ENCODE assay signal across 7 cellular contexts in genomic region chr10:80475641-80476040, GRCh38. TPM values are rescaled to one million over a fixed set of nuclear protein-coding genes. Genes with fewer than 3 reads are reported as not detected.
DNase-seq lines count a peak whose midpoint lies in the region; ATAC-seq, FAIRE-seq and TF ChIP-seq lines count a peak whose summit lies in the region.
"Not testable (repeated sequence)": the region's sequence is repeated elsewhere in the genome, so short reads cannot be mapped to it uniquely, and the experiment has no call there.

No MANE protein-coding gene starts in this region.

- not testable (repeated sequence) for H3K9ac ChIP-seq in astrocyte (ENCODE audit: low read length)

- H4K20me1 ChIP-seq in astrocyte (ENCODE audit: insufficient read depth, low read length) = peaks cover 55% of the 10 kb centered on the region

- not testable (repeated sequence) for ATAC-seq in CD8-positive, alpha-beta T cell; activated T-helper 17 cell treated with anti-CD3 and anti-CD28 coated beads, Interleukin-2, amount 50 U/mL, for 72 hours (replicated peaks); natural killer cell treated with Interleukin-12 subunit alpha and Interleukin-12 subunit beta and Interleukin-15 and Interleukin-18, amount 100 ng/mL, for 72 hours

- H3K79me2 ChIP-seq in astrocyte (ENCODE audit: insufficient read depth, low read length) = peaks cover 79% of the 10 kb centered on the region

- POLR2A ChIA-PET in CD8-positive, alpha-beta T cell (lab: Charles Lee) = interaction anchor here (1.3 kb wide), 1 partner anchor 11 kb away, joined by 7 read pairs; no protein-coding TSS in a partner anchor

- H3K27me3 ChIP-seq in CD8-positive, alpha-beta T cell (ENCODE audit: insufficient read depth, low read length); astrocyte (ENCODE audit: insufficient read depth, low read length); left ventricle myocardium inferior (ENCODE audit: low read depth): not testable (repeated sequence)

- peaks cover 69% of the 10 kb centered on the region for H3K36me3 Mint-ChIP-seq in CD8-positive, alpha-beta T cell
- peaks cover 58% of the 10 kb centered on the region for H3K36me3 Mint-ChIP-seq in activated CD4-positive, alpha-beta T cell treated with anti-CD3 and anti-CD28 coated beads, Interleukin-2, amount 10 ng/mL, durations not matched to agents 24 days and 14 days (ENCODE audit: low read depth)
- peaks cover 74% of the 10 kb centered on the region for H3K36me3 Mint-ChIP-seq in activated T-helper 17 cell treated with anti-CD3 and anti-CD28 coated beads, Interleukin-2, amount 50 U/mL, for 72 hours (ENCODE audit: low read depth)
- peaks cover 11% of the 10 kb centered on the region for H3K36me3 Mint-ChIP-seq in astrocyte (ENCODE audit: low read depth, unreplicated experiment)
- not testable (repeated sequence) for H3K36me3 Mint-ChIP-seq in natural killer cell treated with Interleukin-12 subunit alpha and Interleukin-12 subunit beta and Interleukin-15 and Interleukin-18, amount 100 ng/mL, for 72 hours
- H3K36me3 Mint-ChIP-seq in stimulated activated naive CD8-positive, alpha-beta T cell treated with anti-CD3 and anti-CD28 coated beads, Interleukin-15, Interleukin-2, amounts not matched to agents 100 ng/mL and 50 ng/mL, for 24 hours (ENCODE audit: low read depth) = peaks cover 38% of the 10 kb centered on the region

- H3K4me3 Mint-ChIP-seq in CD8-positive, alpha-beta T cell; activated CD4-positive, alpha-beta T cell treated with anti-CD3 and anti-CD28 coated beads, Interleukin-2, amount 10 ng/mL, durations not matched to agents 24 days and 14 days; activated T-helper 17 cell treated with anti-CD3 and anti-CD28 coated beads, Interleukin-2, amount 50 U/mL, for 72 hours; astrocyte (ENCODE audit: unreplicated experiment); natural killer cell treated with Interleukin-12 subunit alpha and Interleukin-12 subunit beta and Interleukin-15 and Interleukin-18, amount 100 ng/mL, for 72 hours: not testable (repeated sequence)
- H3K4me3 Mint-ChIP-seq in stimulated activated naive CD8-positive, alpha-beta T cell treated with anti-CD3 and anti-CD28 coated beads, Interleukin-15, Interleukin-2, amounts not matched to agents 100 ng/mL and 50 ng/mL, for 24 hours = peak overlapping the region; percentile 35

- peaks cover 83% of the 10 kb centered on the region for H3K4me1 Mint-ChIP-seq in CD8-positive, alpha-beta T cell (ENCODE audit: low read depth)
- H3K4me1 Mint-ChIP-seq in activated CD4-positive, alpha-beta T cell treated with anti-CD3 and anti-CD28 coated beads, Interleukin-2, amount 10 ng/mL, durations not matched to agents 24 days and 14 days = peaks cover 65% of the 10 kb centered on the region
- H3K4me1 Mint-ChIP-seq in activated T-helper 17 cell treated with anti-CD3 and anti-CD28 coated beads, Interleukin-2, amount 50 U/mL, for 72 hours = peaks cover 57% of the 10 kb centered on the region
- peaks cover 61% of the 10 kb centered on the region for H3K4me1 Mint-ChIP-seq in astrocyte (ENCODE audit: low read depth, unreplicated experiment)
- H3K4me1 Mint-ChIP-seq in natural killer cell treated with Interleukin-12 subunit alpha and Interleukin-12 subunit beta and Interleukin-15 and Interleukin-18, amount 100 ng/mL, for 72 hours (ENCODE audit: low read depth in 2 of 2) = peaks cover 59 to 64% of the 10 kb centered on the region in 2 donors
- peaks cover 86% of the 10 kb centered on the region for H3K4me1 Mint-ChIP-seq in stimulated activated naive CD8-positive, alpha-beta T cell treated with anti-CD3 and anti-CD28 coated beads, Interleukin-15, Interleukin-2, amounts not matched to agents 100 ng/mL and 50 ng/mL, for 24 hours (ENCODE audit: low read depth)

- peaks cover 67% of the 10 kb centered on the region for H3K4me1 ChIP-seq in CD8-positive, alpha-beta T cell (ENCODE audit: insufficient read depth, low read length)
- H3K4me1 ChIP-seq in astrocyte (ENCODE audit: insufficient read depth, low read length) (peaks cover 40% of the 10 kb centered on the region), left ventricle myocardium inferior (peaks cover 77% of the 10 kb centered on the region)

- not testable (repeated sequence) for H3K27me3 Mint-ChIP-seq in CD8-positive, alpha-beta T cell (ENCODE audit: low read depth); activated CD4-positive, alpha-beta T cell treated with anti-CD3 and anti-CD28 coated beads, Interleukin-2, amount 10 ng/mL, durations not matched to agents 24 days and 14 days; activated T-helper 17 cell treated with anti-CD3 and anti-CD28 coated beads, Interleukin-2, amount 50 U/mL, for 72 hours; astrocyte (ENCODE audit: low read depth, unreplicated experiment); natural killer cell treated with Interleukin-12 subunit alpha and Interleukin-12 subunit beta and Interleukin-15 and Interleukin-18, amount 100 ng/mL, for 72 hours; stimulated activated naive CD8-positive, alpha-beta T cell treated with anti-CD3 and anti-CD28 coated beads, Interleukin-15, Interleukin-2, amounts not matched to agents 100 ng/mL and 50 ng/mL, for 24 hours

- DNase-seq in CD8-positive, alpha-beta T cell; activated CD4-positive, alpha-beta T cell treated with anti-CD3 and anti-CD28 coated beads, Interleukin-2, amount 10 ng/mL, durations not matched to agents 24 days and 14 days; astrocyte (ENCODE audit: low read depth); left ventricle myocardium inferior; natural killer cell treated with Interleukin-12 subunit alpha and Interleukin-12 subunit beta and Interleukin-15 and Interleukin-18, amount 100 ng/mL, for 72 hours (ENCODE audit: low spot score): not testable (repeated sequence)

- H2AFZ ChIP-seq in astrocyte (ENCODE audit: low read depth, low read length) = not testable (repeated sequence)

- H3K9me3 ChIP-seq in CD8-positive, alpha-beta T cell (ENCODE audit: low read length); astrocyte (ENCODE audit: insufficient read depth, low read depth, low read length): not testable (repeated sequence)
- H3K9me3 ChIP-seq in left ventricle myocardium inferior (replicated peaks) = peaks cover 13% of the 10 kb centered on the region

- H3K4me3 ChIP-seq in CD8-positive, alpha-beta T cell (ENCODE audit: low read depth, low read length); astrocyte (ENCODE audit: insufficient read depth, low read depth, low read length); left ventricle myocardium inferior: not testable (repeated sequence)

- H3K9me3 Mint-ChIP-seq in CD8-positive, alpha-beta T cell; activated CD4-positive, alpha-beta T cell treated with anti-CD3 and anti-CD28 coated beads, Interleukin-2, amount 10 ng/mL, durations not matched to agents 24 days and 14 days; activated T-helper 17 cell treated with anti-CD3 and anti-CD28 coated beads, Interleukin-2, amount 50 U/mL, for 72 hours; astrocyte (ENCODE audit: unreplicated experiment); natural killer cell treated with Interleukin-12 subunit alpha and Interleukin-12 subunit beta and Interleukin-15 and Interleukin-18, amount 100 ng/mL, for 72 hours; stimulated activated naive CD8-positive, alpha-beta T cell treated with anti-CD3 and anti-CD28 coated beads, Interleukin-15, Interleukin-2, amounts not matched to agents 100 ng/mL and 50 ng/mL, for 24 hours: not testable (repeated sequence)

- FAIRE-seq in astrocyte (lab: Jason Lieb, UNC) = not testable (repeated sequence)

- H3K36me3 ChIP-seq in CD8-positive, alpha-beta T cell (ENCODE audit: insufficient read depth, low read length); astrocyte (ENCODE audit: insufficient read depth, low read length): not testable (repeated sequence)
- peaks cover 25% of the 10 kb centered on the region for H3K36me3 ChIP-seq in left ventricle myocardium inferior

- peak overlapping the region; percentile 90 for H3K27ac Mint-ChIP-seq in CD8-positive, alpha-beta T cell
- H3K27ac Mint-ChIP-seq in activated CD4-positive, alpha-beta T cell treated with anti-CD3 and anti-CD28 coated beads, Interleukin-2, amount 10 ng/mL, durations not matched to agents 24 days and 14 days = peak overlapping the region; percentile 51
- H3K27ac Mint-ChIP-seq in activated T-helper 17 cell treated with anti-CD3 and anti-CD28 coated beads, Interleukin-2, amount 50 U/mL, for 72 hours = peak overlapping the region; percentile 99
- peak overlapping the region; percentile 18 for H3K27ac Mint-ChIP-seq in astrocyte (ENCODE audit: unreplicated experiment)
- H3K27ac Mint-ChIP-seq in natural killer cell treated with Interleukin-12 subunit alpha and Interleukin-12 subunit beta and Interleukin-15 and Interleukin-18, amount 100 ng/mL, for 72 hours = peak overlapping the region; percentile 75 to 95
- H3K27ac Mint-ChIP-seq in stimulated activated naive CD8-positive, alpha-beta T cell treated with anti-CD3 and anti-CD28 coated beads, Interleukin-15, Interleukin-2, amounts not matched to agents 100 ng/mL and 50 ng/mL, for 24 hours = peak overlapping the region; percentile 85

- H3K27ac ChIP-seq in CD8-positive, alpha-beta T cell (ENCODE audit: low read depth, low read length); astrocyte (ENCODE audit: low read depth, low read length): not testable (repeated sequence)
- H3K27ac ChIP-seq in left ventricle myocardium inferior (replicated peaks) = peak overlapping the region; percentile 100

- CTCF ChIA-PET in CD8-positive, alpha-beta T cell (lab: Charles Lee) = interaction anchor here (2.3 to 21.9 kb wide), 4 partner anchors 11 to 26 kb away, joined by 11 to 404 read pairs (median 270); partner anchors contain the start of gene TSPAN14

- TF ChIP-seq CTCF in CD8-positive, alpha-beta T cell (IDR thresholded peaks at IDR 0.05); astrocyte (IDR thresholded peaks at IDR 0.05; ENCODE audit: insufficient read depth, low read depth, low read length); left ventricle myocardium inferior (IDR thresholded peaks at IDR 0.05; ENCODE audit: borderline replicate concordance): not testable (repeated sequence)

- H3K4me2 ChIP-seq in astrocyte (ENCODE audit: low read length) = not testable (repeated sequence)

- intact Hi-C loops in CD8-positive, alpha-beta T cell (cut with DNase I, micrococcal nuclease); activated CD4-positive, alpha-beta T cell treated with anti-CD3 and anti-CD28 coated beads, Interleukin-2, amount 10 ng/mL, durations not matched to agents 24 days and 14 days (cut with micrococcal nuclease); left ventricle myocardium inferior (cut with micrococcal nuclease): not testable (repeated sequence)

RNA-seq across cellular contexts. Expression of gene TSPAN14, which starts 21.5 kb away (rescaled TPM):
- 10 to 100 TPM; 63.9 to 66.1 TPM for total RNA-seq in CD8-positive, alpha-beta T cell
- total RNA-seq in activated CD4-positive, alpha-beta T cell treated with anti-CD3 and anti-CD28 coated beads, Interleukin-2, amount 10 ng/mL, durations not matched to agents 24 days and 14 days = 57.8 and 61.7 TPM in 2 replicates
- 10 to 100 TPM; 61.9 to 64.5 TPM for total RNA-seq in activated T-helper 17 cell treated with anti-CD3 and anti-CD28 coated beads, Interleukin-2, amount 50 U/mL, for 72 hours
- 134 and 140 TPM in 2 replicates for total RNA-seq in astrocyte
- total RNA-seq in left ventricle myocardium inferior = 33.4 TPM
- 10 to 100 TPM; 56.5 to 76.6 TPM for total RNA-seq in natural killer cell treated with Interleukin-12 subunit alpha and Interleukin-12 subunit beta and Interleukin-15 and Interleukin-18, amount 100 ng/mL, for 72 hours

Comparison
In these comparisons a context has a peak if more than half of its experiments do, and no peak if none do; other contexts are left out.
1. H3K27ac Mint-ChIP-seq: peak in every context shown above with its lines; median percentile 99 in activated T-helper 17 cell treated with anti-CD3 and anti-CD28 coated beads, Interleukin-2, amount 50 U/mL, for 72 hours; 90 in CD8-positive, alpha-beta T cell; 85 in natural killer cell treated with Interleukin-12 subunit alpha and Interleukin-12 subunit beta and Interleukin-15 and Interleukin-18, amount 100 ng/mL, for 72 hours; 85 in stimulated activated naive CD8-positive, alpha-beta T cell treated with anti-CD3 and anti-CD28 coated beads, Interleukin-15, Interleukin-2, amounts not matched to agents 100 ng/mL and 50 ng/mL, for 24 hours; 51 in activated CD4-positive, alpha-beta T cell treated with anti-CD3 and anti-CD28 coated beads, Interleukin-2, amount 10 ng/mL, durations not matched to agents 24 days and 14 days; 18 in astrocyte.